27 cellular contexts compared by ENCODE assay signal in the genomic region with DNA sequence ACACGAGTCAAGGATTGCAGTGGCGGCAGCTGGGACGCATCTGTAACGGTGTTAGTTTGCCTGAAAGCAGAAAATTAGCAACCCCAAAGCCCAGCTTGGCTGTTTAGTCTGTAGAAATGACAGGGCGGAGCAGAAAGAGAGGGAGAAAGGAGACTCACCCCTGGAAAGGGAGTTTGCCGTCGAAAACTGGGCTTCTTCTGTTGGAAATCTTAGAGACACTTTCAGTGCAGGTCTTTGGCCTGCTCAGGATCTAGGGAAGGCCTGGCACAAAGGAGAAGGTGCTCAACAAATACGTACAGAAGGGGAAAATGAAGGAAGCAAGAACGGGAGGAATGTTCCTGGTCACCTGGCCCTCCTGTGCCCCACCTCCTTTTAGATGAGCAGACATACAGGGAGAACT. TPM values are rescaled to one million over a fixed set of nuclear protein-coding genes. Genes with fewer than 3 reads are reported as not detected.
"Had no signal": no experiment of that assay in that cellular context is flagged by ENCODE, and none has a peak within 500 bp of the region (broad histone marks: within the 10 kb centered on the region; RNA-seq: fewer than 3 reads in every experiment).

No MANE protein-coding gene starts in this region.

- H2AFZ ChIP-seq: parathyroid adenoma had no signal

- H3K4me3 ChIP-seq: esophagus muscularis mucosa, heart left ventricle, mucosa of descending colon, right atrium auricular region, skin epidermis, thoracic aorta, uterus had no signal

- DNase-seq: activated CD4-positive, alpha-beta T cell treated with anti-CD3 and anti-CD28 coated beads for 4 hours; activated CD4-positive, alpha-beta T cell treated with anti-CD3 and anti-CD28 coated beads, Interleukin-2, amount 50 U/mL, for 4 hours; activated gamma-delta T cell; activated naive CD4-positive, alpha-beta T cell treated with anti-CD3 and anti-CD28 coated beads, Interleukin-2, amount 50 U/mL, for 16 hours; amniotic stem cell; foreskin keratinocyte; heart left ventricle; left cardiac atrium; left ventricle myocardium superior; mucosa of descending colon; occipital lobe; stimulated activated CD4-positive, alpha-beta T cell treated with anti-CD3 and anti-CD28 coated beads, Interleukin-12 subunit alpha, Interleukin-12 subunit beta, amount 100 ng/mL, for 4 hours; stimulated activated CD4-positive, alpha-beta T cell treated with anti-CD3 and anti-CD28 coated beads, Interleukin-4, amount 100 ng/mL, for 1 hour; stimulated activated naive CD8-positive, alpha-beta T cell treated with anti-CD3 and anti-CD28 coated beads, Interleukin-15, Interleukin-2, amounts not matched to agents 100 U/mL and 50 U/mL, for 24 hours; uterus had no signal

- ATAC-seq: heart left ventricle; left cardiac atrium; left ventricle myocardium superior; mucosa of descending colon; stimulated activated naive CD8-positive, alpha-beta T cell treated with anti-CD3 and anti-CD28 coated beads, Interleukin-15, Interleukin-2, amounts not matched to agents 100 U/mL and 50 U/mL, for 24 hours had no signal

- H3K27ac ChIP-seq: esophagus muscularis mucosa, foreskin keratinocyte, heart left ventricle, parathyroid adenoma, right atrium auricular region, skin epidermis, thoracic aorta, uterus had no signal

- H3K36me3 ChIP-seq: esophagus muscularis mucosa, heart left ventricle, right atrium auricular region, thoracic aorta, uterus had no signal

- H3K27me3 ChIP-seq: right atrium auricular region, uterus had no signal

- H3K9me3 ChIP-seq: esophagus muscularis mucosa, heart left ventricle, mucosa of descending colon, right atrium auricular region, thoracic aorta, uterus had no signal

- H3K4me1 ChIP-seq: esophagus muscularis mucosa, foreskin keratinocyte, heart left ventricle, parathyroid adenoma, uterus had no signal

- H3K79me2 ChIP-seq: parathyroid adenoma had no signal

RNA-seq across cellular contexts. Expression of a gene that starts 0.9 kb away (rescaled TPM):
- total RNA-seq: esophagus muscularis mucosa; foreskin keratinocyte; heart left ventricle; left cardiac atrium; left ventricle myocardium superior; lung microvascular endothelial cell; mesenteric fat pad; mucosa of descending colon; occipital lobe; pulmonary artery endothelial cell; right atrium auricular region; subcutaneous adipose tissue; T-helper 1 cell treated with Interleukin-12 subunit alpha and Interleukin-12 subunit beta and Interleukin-4 antibody, amounts not matched to agents 30 ng/mL and 1 ng/mL, for 36 hours; thoracic aorta; uterus had no signal
- polyA plus RNA-seq: foreskin keratinocyte, heart left ventricle, keratinocyte, neural cell had no signal

RNA-seq across cellular contexts. Expression of a gene that starts 8.4 kb away (rescaled TPM):
- total RNA-seq: foreskin keratinocyte; left cardiac atrium; left ventricle myocardium superior; lung microvascular endothelial cell; mesenteric fat pad; mucosa of descending colon; pulmonary artery endothelial cell; subcutaneous adipose tissue; T-helper 1 cell treated with Interleukin-12 subunit alpha and Interleukin-12 subunit beta and Interleukin-4 antibody, amounts not matched to agents 30 ng/mL and 1 ng/mL, for 36 hours; thoracic aorta; uterus had no signal
- polyA plus RNA-seq: foreskin keratinocyte, heart left ventricle, keratinocyte, neural cell had no signal
